ENCODE assay signal across 18 cellular contexts in the genomic region with DNA sequence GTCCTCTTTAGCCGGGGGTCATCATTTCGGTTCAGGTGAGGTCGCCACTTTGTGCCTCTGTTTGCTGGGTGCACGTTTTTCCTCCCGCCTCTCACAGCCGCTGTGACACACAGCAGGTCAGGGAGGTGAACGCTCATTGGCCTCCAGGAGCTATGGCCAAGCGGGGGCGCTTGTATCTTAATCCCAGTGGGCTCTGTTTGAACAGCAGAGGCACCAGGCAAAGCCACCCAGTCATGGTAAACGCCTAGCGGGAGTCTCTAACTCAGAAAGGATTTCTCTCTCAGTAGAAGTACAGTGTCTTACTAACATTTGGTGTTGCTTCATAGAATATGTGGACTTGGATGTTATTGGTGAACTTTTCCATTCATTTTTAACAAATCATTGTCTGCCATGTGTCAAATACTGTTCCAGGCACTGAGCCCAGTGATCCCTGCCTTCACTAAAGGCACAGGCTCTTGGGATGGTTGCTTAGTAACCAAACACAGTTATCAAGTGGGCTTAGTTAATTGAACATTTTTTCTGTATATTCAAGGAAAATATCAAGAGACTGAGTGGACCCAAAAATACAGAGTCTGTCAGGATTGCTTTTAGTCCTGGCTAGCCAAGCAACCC.
DNase-seq lines count a peak whose midpoint lies in the region; ATAC-seq and TF ChIP-seq lines count a peak whose summit lies in the region.
"Had no signal": no experiment of that assay in that cellular context is flagged by ENCODE, and none has a peak within 500 bp of the region (broad histone marks: within the 10 kb centered on the region; RNA-seq: fewer than 3 reads in every experiment).

No MANE protein-coding gene starts in this region.

- H3K27ac ChIP-seq in right cardiac atrium (ENCODE audit: low read length) (peak overlapping the region; percentile 77), subcutaneous abdominal adipose tissue (ENCODE audit: low read depth, low read length) (peak overlapping the region; percentile 34), RWPE1 (no peak overlapping the region)
- H3K27ac ChIP-seq: gastrocnemius medialis, lower lobe of right lung, upper lobe of left lung had no signal

- POLR2A ChIA-PET in RWPE1 (lab: Yijun Ruan, JAX; ENCODE audit: low non-redundant PET): no interaction called here

- H3K9me3 ChIP-seq in right cardiac atrium (ENCODE audit: control insufficient read depth, low read length) (no peaks in the 10 kb centered on the region), subcutaneous abdominal adipose tissue (ENCODE audit: control insufficient read depth in 5 of 5, low read length in 5 of 5) (no peaks in the 10 kb centered on the region)
- H3K9me3 ChIP-seq: gastrocnemius medialis, lower lobe of right lung, upper lobe of left lung had no signal

- ATAC-seq in right cardiac atrium: peak; percentile 77 to 80
- ATAC-seq: activated CD4-positive, CD25-positive, alpha-beta regulatory T cell treated with anti-CD3 and anti-CD28 coated beads, Interleukin-2, amount 50 U/mL, for 24 hours; gastrocnemius medialis; lower lobe of right lung; naive thymus-derived CD4-positive, alpha-beta T cell had no signal

- WGBS in right cardiac atrium: 71% methylated on average over 11 of the region's 11 CpGs

- peak overlapping the region in 1 of 5 donors; percentile 21 for H3K9ac ChIP-seq in subcutaneous abdominal adipose tissue (ENCODE audit: low read length in 5 of 5)

- intact Hi-C loops in right cardiac atrium (cut with DNase I): loop anchor here in 1 of 4 donors (10.0 kb wide), 1 partner anchor 245 kb away; a partner anchor contains a TSS

- no peak overlapping the region for H3K4me3 ChIP-seq in choroid plexus epithelial cell (ENCODE audit: low read depth, low read length)
- H3K4me3 ChIP-seq in right cardiac atrium (ENCODE audit: low read length): no peak overlapping the region
- peak overlapping the region in 1 of 5 donors; percentile 31 for H3K4me3 ChIP-seq in subcutaneous abdominal adipose tissue (ENCODE audit: low read depth in 1 of 5, low read length in 5 of 5)
- H3K4me3 ChIP-seq: gastrocnemius medialis, lower lobe of right lung, upper lobe of left lung had no signal

- H3K36me3 ChIP-seq in subcutaneous abdominal adipose tissue (ENCODE audit: control insufficient read depth in 5 of 5, insufficient read depth in 5 of 5, low read length in 5 of 5): peaks cover 8 to 37% (median 21%) of the 10 kb centered on the region in 5 donors

- H3K27me3 ChIP-seq in right cardiac atrium (ENCODE audit: control insufficient read depth, insufficient read depth) (no peaks in the 10 kb centered on the region), subcutaneous abdominal adipose tissue (ENCODE audit: control insufficient read depth in 5 of 5, insufficient read depth in 4 of 5, low read length in 5 of 5) (no peaks in the 10 kb centered on the region)
- H3K27me3 ChIP-seq: gastrocnemius medialis, upper lobe of left lung had no signal

- CTCF ChIA-PET in RWPE1 (lab: Yijun Ruan, JAX): interaction anchor here (0.6 kb wide), 1 partner anchor 246 kb away, joined by 6 read pairs; no protein-coding TSS in a partner anchor

- TF ChIP-seq CTCF in choroid plexus epithelial cell (conservative IDR thresholded peaks at IDR 0.05; ENCODE audit: low read depth, low read length): no peak
- TF ChIP-seq CTCF in RWPE1 (conservative IDR thresholded peaks at IDR 0.05; ENCODE audit: low read depth): no peak

- peak; percentile 8 for DNase-seq in NCI-H748 (lab: John Stamatoyannopoulos, UW; ENCODE audit: unreplicated experiment)
- no peak for DNase-seq in NCI-H748 treated with DMSO at 0.1 percent for 48 hours (lab: John Stamatoyannopoulos, UW)
- peak; percentile 12 for DNase-seq in choroid plexus epithelial cell (ENCODE audit: low read depth)
- DNase-seq in right cardiac atrium: peak; percentile 54 to 79 (median 55)
- DNase-seq in T-helper 9 cell: no peak
- DNase-seq in RWPE1 (ENCODE audit: low spot score): no peak
- no peak for DNase-seq in iPS-NIHi7 (ENCODE audit: extremely low spot score)
- DNase-seq: activated naive CD8-positive, alpha-beta T cell treated with anti-CD3 and anti-CD28 coated beads, Interleukin-2, amount 10 ng/mL, durations not matched to agents 7 days and 5 days; DMS153; gastrocnemius medialis; lower lobe of right lung; naive thymus-derived CD4-positive, alpha-beta T cell; NCI-H1092 treated with DMSO at 0.1 percent for 48 hours; SIG-M5; stimulated activated naive CD4-positive, alpha-beta T cell; upper lobe of left lung had no signal

- H3K4me1 ChIP-seq in right cardiac atrium (ENCODE audit: control insufficient read depth, insufficient read depth, low read length) (peaks cover 5% of the 10 kb centered on the region), subcutaneous abdominal adipose tissue (ENCODE audit: control insufficient read depth in 5 of 5, insufficient read depth in 5 of 5, low read length in 5 of 5) (peaks cover 3 to 44% (median 36%) of the 10 kb centered on the region in 5 donors)
- H3K4me1 ChIP-seq: lower lobe of right lung had no signal

Comparison
In these comparisons a context has a peak if more than half of its experiments do, and no peak if none do; other contexts are left out.
1. DNase-seq: peak in NCI-H748 (single experiment), choroid plexus epithelial cell (single experiment) and right cardiac atrium (3 of 3); none in NCI-H748 treated with DMSO at 0.1 percent for 48 hours (single experiment), T-helper 9 cell (single experiment), RWPE1 (single experiment) and iPS-NIHi7 (single experiment).